In the genomic region with DNA sequence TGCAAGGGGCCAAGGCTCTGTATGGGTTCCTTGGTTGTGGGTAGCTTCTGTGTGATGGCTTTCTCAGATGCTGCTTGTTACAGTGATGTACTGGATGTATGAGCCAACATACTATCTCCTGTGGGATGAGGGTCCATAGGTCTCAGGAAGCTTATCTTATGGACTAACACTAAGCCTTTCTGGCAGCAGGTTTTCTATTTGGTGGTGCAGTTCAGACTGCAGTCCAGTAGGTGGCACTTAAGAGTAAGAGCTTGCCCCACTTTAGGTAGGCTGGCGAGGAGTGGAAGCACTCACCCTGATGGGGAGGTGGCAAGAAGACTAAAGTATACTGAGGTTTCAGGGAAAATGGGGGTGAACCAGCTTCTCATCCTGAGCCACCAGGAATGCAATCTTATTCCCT, we compare ENCODE assay signal across 9 cellular contexts.
A peak's percentile ranks its signal among the peaks of the same experiment; 100 is the strongest.
DNase-seq lines count a peak whose midpoint lies in the region; ATAC-seq, FAIRE-seq and TF ChIP-seq lines count a peak whose summit lies in the region.
"Had no signal": no experiment of that assay in that cellular context is flagged by ENCODE, and none has a peak within 500 bp of the region (broad histone marks: within the 10 kb centered on the region; RNA-seq: fewer than 3 reads in every experiment).

No MANE protein-coding gene starts in this region.

- CTCF ChIA-PET in H1 (lab: Charles Lee; ENCODE audit: partially characterized antibody) = interaction anchor here (0.6 to 2.5 kb wide), 17 partner anchors 11 to 964 kb away, joined by 3 to 20 read pairs (median 3); no protein-coding TSS in a partner anchor

- H3K18ac ChIP-seq in H1 (ENCODE audit: extremely low read depth, low read length) = peak overlapping the region; percentile 19; the same call in 1 of the 2 replicates

- TF ChIP-seq CTCF in H1 (IDR thresholded peaks at IDR 0.05; ENCODE audit: control extremely low read depth in 1 of 3, insufficient read depth in 1 of 3, low read depth in 1 of 3, low read length in 3 of 3) (peak; percentile 28 to 67 (median 49); a peak in 3 of 4 replicates), osteoblast (IDR thresholded peaks at IDR 0.05; ENCODE audit: extremely low read depth, low read depth, low read length) (peak; percentile 60)

- peak overlapping the region; percentile 24; the same call in 1 of the 2 replicates for H2BK5ac ChIP-seq in H1 (ENCODE audit: low read depth, low read length)

- no peak overlapping the region for H2AK5ac ChIP-seq in H1 (ENCODE audit: low read depth, low read length)

- H3K4me1 ChIP-seq in CD4-positive, CD25-positive, alpha-beta regulatory T cell (ENCODE audit: control insufficient read depth, insufficient read depth, low read length, poor library complexity, severe bottlenecking) = no peaks in the 10 kb centered on the region
- H3K4me1 ChIP-seq in H1 (replicated peaks in 1 of 4; ENCODE audit: control insufficient read depth in 3 of 4, insufficient read depth in 4 of 4, low read length in 3 of 4) (no peaks in the 10 kb centered on the region), osteoblast (ENCODE audit: insufficient read depth, low read length) (no peaks in the 10 kb centered on the region)
- H3K4me1 ChIP-seq: SJSA1 had no signal

- no peaks in the 10 kb centered on the region for H3K36me3 Mint-ChIP-seq in CD4-positive, CD25-positive, alpha-beta regulatory T cell

- TF ChIP-seq EP300 in H1 (IDR thresholded peaks at IDR 0.05; ENCODE audit: borderline replicate concordance in 1 of 2, low read depth in 2 of 2, low read length in 2 of 2) = no peak

- no peak overlapping the region for H3K27ac Mint-ChIP-seq in CD4-positive, CD25-positive, alpha-beta regulatory T cell

- H2AFZ ChIP-seq in H1 (ENCODE audit: low read length) (no peak overlapping the region), osteoblast (ENCODE audit: low read length) (no peak overlapping the region)

- H3K23ac ChIP-seq in H1 (ENCODE audit: insufficient read length) = no peak overlapping the region

- H2BK120ac ChIP-seq in H1 (replicated peaks; ENCODE audit: low read depth, low read length) = peak overlapping the region; percentile 83

- TF ChIP-seq RAD21 in H1 (IDR thresholded peaks at IDR 0.05 in 1 of 2, conservative IDR thresholded peaks at IDR 0.05 in 1 of 2; ENCODE audit: low read depth in 2 of 2, low read length in 2 of 2) = peak; percentile 69 to 81

- H2BK15ac ChIP-seq in H1 (ENCODE audit: low read length) = no peak overlapping the region

- no peaks in the 10 kb centered on the region for H3K27me3 ChIP-seq in CD4-positive, CD25-positive, alpha-beta regulatory T cell (ENCODE audit: control insufficient read depth, insufficient read depth, low read length)
- no peaks in the 10 kb centered on the region for H3K27me3 ChIP-seq in H1 (replicated peaks in 1 of 4; ENCODE audit: control insufficient read depth in 3 of 4, extremely low read depth in 1 of 4, insufficient read depth in 3 of 4, low read length in 3 of 4)
- no peaks in the 10 kb centered on the region for H3K27me3 ChIP-seq in osteoblast (ENCODE audit: insufficient read depth, low read length)
- H3K27me3 ChIP-seq: SJSA1 had no signal

- no peak overlapping the region for H3K4me3 ChIP-seq in CD4-positive, CD25-positive, alpha-beta regulatory T cell (ENCODE audit: low read depth, low read length)
- H3K4me3 ChIP-seq in H1 (ENCODE audit: extremely low read depth in 1 of 4, insufficient read depth in 2 of 4, low read depth in 3 of 4, low read length in 4 of 4) = no peak overlapping the region
- no peak overlapping the region for H3K4me3 ChIP-seq in osteoblast (ENCODE audit: insufficient read depth, low read length)
- H3K4me3 ChIP-seq: SJSA1 had no signal

- no peak overlapping the region for H3K14ac ChIP-seq in H1 (ENCODE audit: insufficient read length)

- peak overlapping the region; percentile 90; the same call in 1 of the 2 replicates for H2BK20ac ChIP-seq in H1 (ENCODE audit: low read length)

- H3K79me2 ChIP-seq in H1 (ENCODE audit: control insufficient read depth in 1 of 2, insufficient read depth in 2 of 2, low read length in 2 of 2) (no peaks in the 10 kb centered on the region), osteoblast (ENCODE audit: insufficient read depth, low read length) (no peaks in the 10 kb centered on the region)

- no peak overlapping the region for H3K27ac ChIP-seq in CD4-positive, CD25-positive, alpha-beta regulatory T cell (ENCODE audit: insufficient read depth, low read length, poor library complexity, severe bottlenecking)
- H3K27ac ChIP-seq in H1 (ENCODE audit: low read depth, low read length) (no peak overlapping the region), osteoblast (ENCODE audit: low read depth, low read length) (no peak overlapping the region)
- H3K27ac ChIP-seq: SJSA1 had no signal

- WGBS in H1 (ENCODE audit: extremely low coverage in 1 of 2, insufficient coverage in 1 of 2, insufficient read length in 1 of 2, insufficient replicate concordance in 2 of 2, low coverage in 1 of 2, low lambda C conversion rate in 2 of 2, missing lambda C conversion rate in 1 of 2), 2 experiments = 36% methylated on average over 1 of the region's 1 CpG; no CpG with 5 or more reads in 1 of the 2 experiments

- POLR2A ChIA-PET in H1 (lab: Charles Lee; ENCODE audit: partially characterized antibody) = no interaction called here

- no peak overlapping the region for H3K4me2 ChIP-seq in H1 (ENCODE audit: insufficient read depth in 1 of 2, low read depth in 2 of 2, low read length in 2 of 2)
- H3K4me2 ChIP-seq in osteoblast (ENCODE audit: insufficient read depth, low read length) = no peak overlapping the region

- H4K91ac ChIP-seq in H1 (replicated peaks; ENCODE audit: insufficient read length, low read length) = no peak overlapping the region

- no peak overlapping the region for H3K4ac ChIP-seq in H1 (replicated peaks; ENCODE audit: insufficient read length, low read depth, low read length)

- ATAC-seq in CD4-positive, CD25-positive, alpha-beta regulatory T cell (ENCODE audit: low read depth in 2 of 2) = no peak
- ATAC-seq in GM18867 (IDR thresholded peaks at IDR 0.05; ENCODE audit: unreplicated experiment) (peak; percentile 85), HG03520 (IDR thresholded peaks at IDR 0.05; ENCODE audit: unreplicated experiment) (peak; percentile 67)

- H3K4me1 Mint-ChIP-seq in CD4-positive, CD25-positive, alpha-beta regulatory T cell = peaks cover 9 to 34% (median 14%) of the 10 kb centered on the region in 4 donors

- DNase-seq in CD4-positive, CD25-positive, alpha-beta regulatory T cell = peak in 2 of 3 donors; percentile 33 to 73
- DNase-seq in T follicular helper cell (ENCODE audit: low read depth) (peak; percentile 8), H1 (ENCODE audit: low read depth in 1 of 2, low spot score in 2 of 2) (peak in 1 of 2 experiments; percentile 55), osteoblast (ENCODE audit: insufficient read length, low spot score, missing footprints) (no peak), SHP77 treated with DMSO at 0.1 percent for 48 hours (lab: John Stamatoyannopoulos, UW) (no peak), NCI-H774 (lab: John Stamatoyannopoulos, UW) (no peak)

- peak overlapping the region; percentile 92; the same call in 1 of the 2 replicates for H2BK12ac ChIP-seq in H1 (ENCODE audit: low read depth, low read length)

- H3K9me3 Mint-ChIP-seq in CD4-positive, CD25-positive, alpha-beta regulatory T cell = peaks cover 0 to 2% (median 0%) of the 10 kb centered on the region in 7 donors

- H3K9me3 ChIP-seq in CD4-positive, CD25-positive, alpha-beta regulatory T cell (ENCODE audit: control insufficient read depth in 2 of 2, low read length in 2 of 2) = no peaks in the 10 kb centered on the region
- H3K9me3 ChIP-seq in H1 (ENCODE audit: insufficient read depth in 2 of 2, low read depth in 1 of 2, low read length in 1 of 2) (no peaks in the 10 kb centered on the region), osteoblast (ENCODE audit: low read depth, low read length) (no peaks in the 10 kb centered on the region)
- H3K9me3 ChIP-seq: SJSA1 had no signal

- H3K27me3 Mint-ChIP-seq in CD4-positive, CD25-positive, alpha-beta regulatory T cell = no peaks in the 10 kb centered on the region

- H3K9ac ChIP-seq in H1 (replicated peaks in 1 of 4; ENCODE audit: extremely low read depth in 1 of 4, low read depth in 3 of 4, low read length in 3 of 4) = no peak overlapping the region

- FAIRE-seq in H1 (lab: Jason Lieb, UNC) = peak; percentile 80

- no peak overlapping the region for H3K56ac ChIP-seq in H1 (replicated peaks; ENCODE audit: insufficient read length, low read depth, low read length)

- no peaks in the 10 kb centered on the region for H3K79me1 ChIP-seq in H1 (ENCODE audit: low read depth, low read length)

- H4K5ac ChIP-seq in H1 (ENCODE audit: insufficient read length, low read depth, low read length) = no peak overlapping the region

- no peaks in the 10 kb centered on the region for H3K23me2 ChIP-seq in H1 (ENCODE audit: low read depth, low read length)

- H3K4me3 Mint-ChIP-seq in CD4-positive, CD25-positive, alpha-beta regulatory T cell = no peak overlapping the region

- no peak overlapping the region for H4K8ac ChIP-seq in H1 (ENCODE audit: extremely low read depth, insufficient read depth, low read length)

- H4K20me1 ChIP-seq in H1 (replicated peaks in 1 of 2; ENCODE audit: control insufficient read depth in 1 of 2, insufficient read depth in 2 of 2, low read length in 2 of 2) = no peaks in the 10 kb centered on the region
- H4K20me1 ChIP-seq in osteoblast (ENCODE audit: insufficient read depth, low read length) = no peaks in the 10 kb centered on the region

- no peak for TF ChIP-seq POLR2A in H1 (IDR thresholded peaks at IDR 0.05; ENCODE audit: control extremely low read depth in 1 of 2, low read depth in 2 of 2, low read length in 2 of 2)

- H3K36me3 ChIP-seq in CD4-positive, CD25-positive, alpha-beta regulatory T cell (ENCODE audit: control insufficient read depth, insufficient read depth, low read length) = no peaks in the 10 kb centered on the region
- H3K36me3 ChIP-seq in H1 (ENCODE audit: control insufficient read depth in 2 of 4, insufficient read depth in 4 of 4, low read length in 3 of 4) (no peaks in the 10 kb centered on the region; a peak in 1 of 8 replicates), osteoblast (ENCODE audit: insufficient read depth, low read length) (no peaks in the 10 kb centered on the region)
- H3K36me3 ChIP-seq: SJSA1 had no signal

TF ChIP-seq in H1, 55 proteins besides CTCF, POLR2A, EP300 and RAD21 (continues in another document):
- TF ChIP-seq RBBP5 (IDR thresholded peaks at IDR 0.05; ENCODE audit: borderline replicate concordance, low read depth, low read length) (no peak), KDM4A (IDR thresholded peaks at IDR 0.05; ENCODE audit: low read depth, low read length, severe bottlenecking) (no peak), BACH1 (IDR thresholded peaks at IDR 0.05; ENCODE audit: low read length) (no peak), CHD1 (IDR thresholded peaks at IDR 0.05; ENCODE audit: low read depth, low read length) (no peak), CREB1 (IDR thresholded peaks at IDR 0.05) (no peak), RNF2 (IDR thresholded peaks at IDR 0.05; ENCODE audit: borderline replicate concordance, low read depth, low read length, missing control alignments, poor library complexity, severe bottlenecking) (no peak), SP1 (IDR thresholded peaks at IDR 0.05; ENCODE audit: low read depth, low read length) (no peak), GABPA (IDR thresholded peaks at IDR 0.05; ENCODE audit: borderline replicate concordance, insufficient read depth, low read length) (no peak), CEBPB (IDR thresholded peaks at IDR 0.05; ENCODE audit: low read depth, low read length) (no peak)

Comparison
In these comparisons a context has a peak if more than half of its experiments do, and no peak if none do; other contexts are left out.
1. ATAC-seq: peak in GM18867 (single experiment) and HG03520 (single experiment); none in CD4-positive, CD25-positive, alpha-beta regulatory T cell (0 of 2).
2. DNase-seq: peak in CD4-positive, CD25-positive, alpha-beta regulatory T cell (2 of 3) and T follicular helper cell (single experiment); none in osteoblast (single experiment), SHP77 treated with DMSO at 0.1 percent for 48 hours (single experiment) and NCI-H774 (single experiment).